In genomic region chr2:164620873-164621760, GRCh38 we compare ENCODE assay signal across 9 cellular contexts. TPM values are rescaled to one million over a fixed set of nuclear protein-coding genes. Genes with fewer than 3 reads are reported as not detected.
DNase-seq lines count a peak whose midpoint lies in the region; ATAC-seq and TF ChIP-seq lines count a peak whose summit lies in the region.
"Had no signal": no experiment of that assay in that cellular context is flagged by ENCODE, and none has a peak within 500 bp of the region (broad histone marks: within the 10 kb centered on the region; RNA-seq: fewer than 3 reads in every experiment).

GRB14 (minus strand) TSS chr2:164621482; CDS start chr2:164621309, 173 bp downstream.

- H3K4me3 ChIP-seq in dorsolateral prefrontal cortex (peak within 1 kb of the TSS; percentile 39 to 81 (median 67)), transverse colon (peak within 1 kb of the TSS; percentile 42 to 72 (median 60))

- TF ChIP-seq EP300 in transverse colon (IDR thresholded peaks at IDR 0.05; ENCODE audit: low read depth) = no peak

- no peak for ATAC-seq in HG03025 (IDR thresholded peaks at IDR 0.05; ENCODE audit: low FRiP score, unreplicated experiment)

- no peaks in the 10 kb centered on the region for H3K36me3 ChIP-seq in transverse colon

- in situ Hi-C loops in transverse colon (cut with MboI; ENCODE audit: low pct_ligation_motif_present in 1 of 4, low pct_unique_long_range_greater_than_20kb in 1 of 4, low sequenced_read_pairs in 3 of 4) = no loop called here

- peaks cover 0 to 16% (median 0%) of the 10 kb centered on the region in 45 donors for H3K27me3 ChIP-seq in dorsolateral prefrontal cortex
- H3K27me3 ChIP-seq in transverse colon = peaks cover 19% of the 10 kb centered on the region

- TF ChIP-seq CTCF in dorsolateral prefrontal cortex (IDR thresholded peaks at IDR 0.05 in 54 of 56, conservative IDR thresholded peaks at IDR 0.05 in 2 of 56; ENCODE audit: low read depth in 1 of 56, partially characterized antibody in 56 of 56) (no peak), transverse colon (IDR thresholded peaks at IDR 0.05) (no peak)

- intact Hi-C loops in dorsolateral prefrontal cortex (cut with DNase I) (no loop called here), transverse colon (cut with DNase I; ENCODE audit: low total_unique reads) (no loop called here)

- peak; percentile 61 to 79 for DNase-seq in NCI-H2081 (lab: John Stamatoyannopoulos, UW)
- no peak for DNase-seq in NCI-H2081 treated with DMSO at 0.1 percent for 48 hours (lab: John Stamatoyannopoulos, UW)
- DNase-seq in NCI-H345 treated with DMSO at 0.1 percent for 48 hours (lab: John Stamatoyannopoulos, UW; ENCODE audit: unreplicated experiment) = peak; percentile 44
- DNase-seq in dorsolateral prefrontal cortex = peak in 3 of 10 donors; percentile 29 to 46 (median 42)
- peak; percentile 9 to 26 for DNase-seq in lung microvascular endothelial cell (ENCODE audit: low read depth in 2 of 2)
- peak; percentile 25 for DNase-seq in transverse colon
- DNase-seq in globus pallidus (ENCODE audit: low spot score) = no peak
- DNase-seq: CD4-positive, CD25-positive, alpha-beta regulatory T cell had no signal

- WGBS in transverse colon (ENCODE audit: low coverage in 1 of 2), 2 donors = 0% methylated on average over 1 to 46 of the region's 96 CpGs

- H3K27ac ChIP-seq in dorsolateral prefrontal cortex (peak within 1 kb of the TSS in 1 of 59 donors; percentile 27), transverse colon (peak within 1 kb of the TSS in 2 of 4 donors; percentile 30 to 44)

- no peaks in the 10 kb centered on the region for H3K9me3 ChIP-seq in transverse colon

- H3K4me1 ChIP-seq in transverse colon = peaks cover 0 to 11% (median 4%) of the 10 kb centered on the region in 4 donors

- TF ChIP-seq POLR2A in transverse colon (IDR thresholded peaks at IDR 0.05) = no peak

RNA-seq across cellular contexts. Expression of gene GRB14, which starts in this region (rescaled TPM):
- total RNA-seq in dorsolateral prefrontal cortex = 10 to 100 TPM in 26 of 120 experiments, 1 to 10 TPM in 94; 1.9 to 24.0 (median 6.5) TPM
- 1.2 and 1.5 TPM in 2 replicates for total RNA-seq in lung microvascular endothelial cell
- 1 to 10 TPM in 2 of 4 donors, not detected in 2; 2.5 to 3.4 TPM for total RNA-seq in transverse colon

Comparison
In these comparisons a context has a peak if more than half of its experiments do, and no peak if none do; other contexts are left out.
1. DNase-seq: peak in NCI-H2081 (2 of 2), NCI-H345 treated with DMSO at 0.1 percent for 48 hours (single experiment), lung microvascular endothelial cell (2 of 2) and transverse colon (single experiment); none in NCI-H2081 treated with DMSO at 0.1 percent for 48 hours (single experiment) and globus pallidus (single experiment).